In genomic region chr1:26701995-26702679, GRCh38 we compare ENCODE assay signal across 12 cellular contexts. TPM values are rescaled to one million over a fixed set of nuclear protein-coding genes. Genes with fewer than 3 reads are reported as not detected.
DNase-seq lines count a peak whose midpoint lies in the region; ATAC-seq and TF ChIP-seq lines count a peak whose summit lies in the region.
"Had no signal": no experiment of that assay in that cellular context is flagged by ENCODE, and none has a peak within 500 bp of the region (broad histone marks: within the 10 kb centered on the region; RNA-seq: fewer than 3 reads in every experiment).

No MANE protein-coding gene starts in this region.

- H4K20me1 ChIP-seq in H9 (ENCODE audit: control insufficient read depth, insufficient read depth, insufficient read length) = no peaks in the 10 kb centered on the region

- ATAC-seq in HG02884 (IDR thresholded peaks at IDR 0.05; ENCODE audit: unreplicated experiment) = no peak
- no peak for ATAC-seq in natural killer cell treated with Interleukin-12 subunit alpha and Interleukin-12 subunit beta and Interleukin-15 and Interleukin-18, amount 100 ng/mL, for 72 hours

- no peak overlapping the region for H4K5ac ChIP-seq in H9 (ENCODE audit: insufficient read length, low read depth, low read length)

- H3K27me3 ChIP-seq in H9 (ENCODE audit: insufficient read depth, low read length) (no peaks in the 10 kb centered on the region), iPS-20b (ENCODE audit: insufficient read depth, low read length) (no peaks in the 10 kb centered on the region)

- H3K36me3 Mint-ChIP-seq in H9 (ENCODE audit: insufficient read depth in 1 of 3, low read depth in 3 of 3) = peaks cover 0 to 7% (median 4%) of the 10 kb centered on the region in 3 experiments; a peak in 3 of 7 replicates
- H3K36me3 Mint-ChIP-seq in natural killer cell treated with Interleukin-12 subunit alpha and Interleukin-12 subunit beta and Interleukin-15 and Interleukin-18, amount 100 ng/mL, for 72 hours = peaks cover 4% of the 10 kb centered on the region

- TF ChIP-seq CTCF in H9 (conservative IDR thresholded peaks at IDR 0.05) = no peak

- H3K4me3 ChIP-seq in SK-N-MC (peak overlapping the region; percentile 25), iPS-20b (ENCODE audit: low read length) (peak overlapping the region; percentile 84; the same call in 1 of the 2 replicates)

- no peaks in the 10 kb centered on the region for H3K9me3 Mint-ChIP-seq in H9
- no peaks in the 10 kb centered on the region for H3K9me3 Mint-ChIP-seq in natural killer cell treated with Interleukin-12 subunit alpha and Interleukin-12 subunit beta and Interleukin-15 and Interleukin-18, amount 100 ng/mL, for 72 hours
- H3K9me3 Mint-ChIP-seq: activated naive CD8-positive, alpha-beta T cell treated with anti-CD3 and anti-CD28 coated beads, Interleukin-2, amount 10 ng/mL, durations not matched to agents 7 days and 5 days; HFFc6 had no signal

- H3K4me1 Mint-ChIP-seq in H9 = peaks cover 24 to 28% of the 10 kb centered on the region in 2 experiments
- H3K4me1 Mint-ChIP-seq in natural killer cell treated with Interleukin-12 subunit alpha and Interleukin-12 subunit beta and Interleukin-15 and Interleukin-18, amount 100 ng/mL, for 72 hours (ENCODE audit: low read depth in 2 of 2) = peaks cover 16 to 30% of the 10 kb centered on the region in 2 donors

- no peak overlapping the region for H3K18ac ChIP-seq in H9 (ENCODE audit: insufficient read length, low read depth, low read length)

- H4K91ac ChIP-seq in H9 (ENCODE audit: insufficient read length, low read depth, low read length) = no peak overlapping the region

- no peak overlapping the region for H4K8ac ChIP-seq in H9 (replicated peaks; ENCODE audit: insufficient read length, low read depth, low read length)

- H3K23me2 ChIP-seq in H9 (ENCODE audit: insufficient read length, low read depth, low read length, poor library complexity, severe bottlenecking) = peaks cover 7% of the 10 kb centered on the region

- H2AFZ ChIP-seq in H9 (ENCODE audit: low read length) = no peak overlapping the region

- no peak overlapping the region for H3K27ac ChIP-seq in H9 (ENCODE audit: insufficient read length, low read depth, low read length)
- peak overlapping the region; percentile 32 for H3K27ac ChIP-seq in SK-N-MC
- H3K27ac ChIP-seq in iPS-20b (ENCODE audit: low read length) = no peak overlapping the region
- peak overlapping the region; percentile 7 for H3K27ac ChIP-seq in substantia nigra (ENCODE audit: low read depth, low read length, poor library complexity, severe bottlenecking)

- H2BK20ac ChIP-seq in H9 (ENCODE audit: low read depth, low read length, poor library complexity, severe bottlenecking) = no peak overlapping the region

- DNase-seq in H9 (no peak), SK-N-MC (ENCODE audit: low read depth, low spot score) (no peak), substantia nigra (lab: John Stamatoyannopoulos, UW) (no peak)
- no peak for DNase-seq in NK-92 treated with Interleukin-12 subunit alpha and Interleukin-12 subunit beta, amount 100 ng/mL, for 24 hours (lab: John Stamatoyannopoulos, UW)
- DNase-seq in natural killer cell treated with Interleukin-12 subunit alpha and Interleukin-12 subunit beta and Interleukin-15 and Interleukin-18, amount 100 ng/mL, for 72 hours (ENCODE audit: low spot score) = no peak
- no peak for DNase-seq in activated CD4-positive, alpha-beta T cell treated with anti-CD3 and anti-CD28 coated beads for 4 hours
- DNase-seq: activated naive CD8-positive, alpha-beta T cell treated with anti-CD3 and anti-CD28 coated beads, Interleukin-2, amount 10 ng/mL, durations not matched to agents 7 days and 5 days; effector CD4-positive, alpha-beta T cell; HFFc6; NCI-H2081 had no signal

- H3K9me3 ChIP-seq in H9 (ENCODE audit: control insufficient read depth, low read depth, low read length) (no peaks in the 10 kb centered on the region), SK-N-MC (ENCODE audit: low read depth, low read length) (no peaks in the 10 kb centered on the region), iPS-20b (ENCODE audit: insufficient read depth, low read depth, low read length) (no peaks in the 10 kb centered on the region)

- no peak overlapping the region for H3K4me3 Mint-ChIP-seq in H9
- no peak overlapping the region for H3K4me3 Mint-ChIP-seq in natural killer cell treated with Interleukin-12 subunit alpha and Interleukin-12 subunit beta and Interleukin-15 and Interleukin-18, amount 100 ng/mL, for 72 hours
- H3K4me3 Mint-ChIP-seq: activated naive CD8-positive, alpha-beta T cell treated with anti-CD3 and anti-CD28 coated beads, Interleukin-2, amount 10 ng/mL, durations not matched to agents 7 days and 5 days had no signal

- H2BK12ac ChIP-seq in H9 (ENCODE audit: insufficient read length, low read depth, low read length) = no peak overlapping the region

- H3K36me3 ChIP-seq in SK-N-MC (ENCODE audit: insufficient read depth, low read length) (peaks cover 24% of the 10 kb centered on the region), iPS-20b (ENCODE audit: insufficient read depth, low read depth, low read length) (peaks cover 25% of the 10 kb centered on the region)

- H3K4me1 ChIP-seq in H9 (ENCODE audit: insufficient read depth, low read length) (peaks cover 20% of the 10 kb centered on the region), iPS-20b (ENCODE audit: insufficient read depth, low read length) (peaks cover 54% of the 10 kb centered on the region)

- peaks cover 89% of the 10 kb centered on the region for H3K79me2 ChIP-seq in H9 (ENCODE audit: insufficient read depth, low read length)

- H3K79me1 ChIP-seq in H9 (ENCODE audit: insufficient read depth, low read depth, low read length, poor library complexity, severe bottlenecking) = peaks cover 2% of the 10 kb centered on the region

- H3K27me3 Mint-ChIP-seq in H9 (ENCODE audit: low read depth) = no peaks in the 10 kb centered on the region
- H3K27me3 Mint-ChIP-seq in natural killer cell treated with Interleukin-12 subunit alpha and Interleukin-12 subunit beta and Interleukin-15 and Interleukin-18, amount 100 ng/mL, for 72 hours = no peaks in the 10 kb centered on the region
- H3K27me3 Mint-ChIP-seq: activated naive CD8-positive, alpha-beta T cell treated with anti-CD3 and anti-CD28 coated beads, Interleukin-2, amount 10 ng/mL, durations not matched to agents 7 days and 5 days had no signal

- no peak overlapping the region for H2AK5ac ChIP-seq in H9 (ENCODE audit: insufficient read length, low read length)

- H3T11ph ChIP-seq in H9 (ENCODE audit: low read length) = no peak overlapping the region

- H3K23ac ChIP-seq in H9 (ENCODE audit: insufficient read length, low read depth, low read length) = no peak overlapping the region

- no peak overlapping the region for H2BK15ac ChIP-seq in H9 (ENCODE audit: low read depth, low read length)

- H3K4ac ChIP-seq in H9 (ENCODE audit: low read depth, low read length) = no peak overlapping the region

- no peak overlapping the region for H3K27ac Mint-ChIP-seq in H9
- no peak overlapping the region for H3K27ac Mint-ChIP-seq in natural killer cell treated with Interleukin-12 subunit alpha and Interleukin-12 subunit beta and Interleukin-15 and Interleukin-18, amount 100 ng/mL, for 72 hours
- H3K27ac Mint-ChIP-seq: activated naive CD8-positive, alpha-beta T cell treated with anti-CD3 and anti-CD28 coated beads, Interleukin-2, amount 10 ng/mL, durations not matched to agents 7 days and 5 days; HFFc6 had no signal

- H2BK120ac ChIP-seq in H9 (ENCODE audit: low read depth, low read length, poor library complexity, severe bottlenecking) = no peak overlapping the region

- no peak overlapping the region for H3K9ac ChIP-seq in H9 (ENCODE audit: extremely low read depth, insufficient read length, low read length)
- peak overlapping the region; percentile 32 for H3K9ac ChIP-seq in SK-N-MC (ENCODE audit: insufficient read length)
- H3K9ac ChIP-seq in iPS-20b (ENCODE audit: low read depth, low read length) = no peak overlapping the region; the same call in 1 of the 2 replicates

- H3K14ac ChIP-seq in H9 (ENCODE audit: insufficient read depth, low read length) = no peak overlapping the region

- peak overlapping the region; percentile 26 for H3K4me2 ChIP-seq in H9 (ENCODE audit: insufficient read depth, insufficient read length, low read length)

- no peak overlapping the region for H3K56ac ChIP-seq in H9 (ENCODE audit: insufficient read length, low read depth, low read length)

- WGBS in H9 (ENCODE audit: extremely low coverage, insufficient read length, low lambda C conversion rate) = no CpG with 5 or more reads among the region's 4 CpGs

- no peak overlapping the region for H2BK5ac ChIP-seq in H9 (ENCODE audit: insufficient read length, low read length)

RNA-seq across cellular contexts. Expression of gene ARID1A, which starts 6.3 kb away (rescaled TPM):
- total RNA-seq in H9 (2021) = 133 and 147 TPM in 2 replicates
- total RNA-seq in natural killer cell treated with Interleukin-12 subunit alpha and Interleukin-12 subunit beta and Interleukin-15 and Interleukin-18, amount 100 ng/mL, for 72 hours = 100 to 1,000 TPM; 132 to 196 TPM

Comparison
In these comparisons a context has a peak if more than half of its experiments do, and no peak if none do; other contexts are left out.
1. H3K27ac ChIP-seq: peak in SK-N-MC (single experiment) and substantia nigra (single experiment); none in H9 (single experiment) and iPS-20b (single experiment).